17 cellular contexts compared by ENCODE assay signal in the genomic region with DNA sequence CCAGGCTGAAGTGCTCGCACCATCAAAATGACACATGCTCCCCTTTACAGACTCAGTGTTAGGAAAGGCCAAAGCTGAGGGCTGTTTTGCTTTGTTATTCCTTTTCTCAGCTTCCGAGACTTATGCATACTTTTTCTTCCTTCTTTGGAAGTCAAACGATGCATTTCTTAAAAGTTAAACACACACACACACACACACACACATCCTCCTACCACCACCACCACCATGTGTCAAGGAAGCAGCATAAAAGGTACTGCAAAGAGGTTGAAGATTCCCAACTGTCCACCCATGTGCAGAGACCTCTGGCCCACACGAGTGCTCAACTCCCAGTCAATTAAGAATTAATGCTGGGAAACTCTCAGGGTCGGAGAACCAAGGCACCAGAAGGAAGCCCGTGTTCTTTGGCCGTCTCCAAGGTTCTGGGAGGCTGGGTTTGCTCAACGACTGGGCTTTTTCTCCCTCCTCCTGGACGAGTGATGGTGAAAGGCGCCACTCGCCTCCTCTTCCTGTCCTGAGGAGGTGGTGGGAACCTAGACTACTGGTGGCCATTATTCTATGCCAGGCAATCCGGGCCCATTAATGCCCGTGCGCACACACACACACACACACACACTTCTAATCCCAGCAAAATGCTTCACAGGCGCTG. TPM values are rescaled to one million over a fixed set of nuclear protein-coding genes. Genes with fewer than 3 reads are reported as not detected.
A peak's percentile ranks its signal among the peaks of the same experiment; 100 is the strongest.
DNase-seq lines count a peak whose midpoint lies in the region; ATAC-seq, FAIRE-seq and TF ChIP-seq lines count a peak whose summit lies in the region.
"Had no signal": no experiment of that assay in that cellular context is flagged by ENCODE, and none has a peak within 500 bp of the region (broad histone marks: within the 10 kb centered on the region; RNA-seq: fewer than 3 reads in every experiment).

No MANE protein-coding gene starts in this region.

- in situ Hi-C loops in transverse colon (cut with MboI; ENCODE audit: low pct_ligation_motif_present in 1 of 4, low pct_unique_long_range_greater_than_20kb in 1 of 4, low sequenced_read_pairs in 3 of 4) = no loop called here

- ATAC-seq in gastroesophageal sphincter = peak; percentile 44
- ATAC-seq: CD8-positive, alpha-beta T cell; naive thymus-derived CD8-positive, alpha-beta T cell had no signal

- TF ChIP-seq CTCF in astrocyte (IDR thresholded peaks at IDR 0.05; ENCODE audit: insufficient read depth, low read depth, low read length) (no peak), gastroesophageal sphincter (IDR thresholded peaks at IDR 0.05) (no peak), neural progenitor cell (IDR thresholded peaks at IDR 0.05) (no peak), transverse colon (IDR thresholded peaks at IDR 0.05) (no peak), BE2C (IDR thresholded peaks at IDR 0.05; ENCODE audit: low read depth, low read length) (no peak)

- no peak for FAIRE-seq in astrocyte (lab: Jason Lieb, UNC)
- FAIRE-seq: keratinocyte had no signal

- peaks cover 23% of the 10 kb centered on the region for H3K36me3 Mint-ChIP-seq in astrocyte (ENCODE audit: low read depth, unreplicated experiment)
- peaks cover 29% of the 10 kb centered on the region for H3K36me3 Mint-ChIP-seq in neural progenitor cell
- H3K36me3 Mint-ChIP-seq: activated naive CD4-positive, alpha-beta T cell treated with anti-CD3 and anti-CD28 coated beads, Interleukin-2, amount 50 U/mL, for 24 hours; CD8-positive, alpha-beta T cell; naive thymus-derived CD8-positive, alpha-beta T cell had no signal

- H3K36me3 ChIP-seq in astrocyte (ENCODE audit: insufficient read depth, low read length) (peaks cover 8% of the 10 kb centered on the region), gastroesophageal sphincter (no peaks in the 10 kb centered on the region), neural progenitor cell (no peaks in the 10 kb centered on the region), transverse colon (no peaks in the 10 kb centered on the region), BE2C (no peaks in the 10 kb centered on the region)
- H3K36me3 ChIP-seq: brain microvascular endothelial cell had no signal

- H4K20me1 ChIP-seq in astrocyte (ENCODE audit: insufficient read depth, low read length) = peaks cover 97% of the 10 kb centered on the region
- H4K20me1 ChIP-seq in neural progenitor cell (ENCODE audit: low read depth) = peaks cover 91% of the 10 kb centered on the region

- peaks cover 99% of the 10 kb centered on the region for H3K79me2 ChIP-seq in astrocyte (ENCODE audit: insufficient read depth, low read length)
- H3K79me2 ChIP-seq in neural progenitor cell (ENCODE audit: low read depth) = peaks cover 100% of the 10 kb centered on the region

- intact Hi-C loops in transverse colon (cut with DNase I; ENCODE audit: low total_unique reads) = no loop called here

- H3K9me3 Mint-ChIP-seq in astrocyte (ENCODE audit: unreplicated experiment) (no peaks in the 10 kb centered on the region), neural progenitor cell (no peaks in the 10 kb centered on the region)
- H3K9me3 Mint-ChIP-seq: activated naive CD4-positive, alpha-beta T cell treated with anti-CD3 and anti-CD28 coated beads, Interleukin-2, amount 50 U/mL, for 24 hours; CD8-positive, alpha-beta T cell; dendritic cell treated with granulocyte-macrophage colony-stimulating factor and Interleukin-4, amounts not matched to agents 40 ng/mL and 50 ng/mL, for 4 days; naive thymus-derived CD8-positive, alpha-beta T cell had no signal

- no peaks in the 10 kb centered on the region for H3K9me3 ChIP-seq in astrocyte (ENCODE audit: insufficient read depth, low read depth, low read length)
- H3K9me3 ChIP-seq in gastroesophageal sphincter = no peaks in the 10 kb centered on the region
- no peaks in the 10 kb centered on the region for H3K9me3 ChIP-seq in neural progenitor cell (ENCODE audit: low read depth)
- H3K9me3 ChIP-seq in transverse colon = no peaks in the 10 kb centered on the region
- no peaks in the 10 kb centered on the region for H3K9me3 ChIP-seq in BE2C

- H3K4me3 Mint-ChIP-seq in astrocyte (ENCODE audit: unreplicated experiment) (no peak overlapping the region), neural progenitor cell (no peak overlapping the region)
- H3K4me3 Mint-ChIP-seq: activated naive CD4-positive, alpha-beta T cell treated with anti-CD3 and anti-CD28 coated beads, Interleukin-2, amount 50 U/mL, for 24 hours; CD8-positive, alpha-beta T cell; dendritic cell treated with granulocyte-macrophage colony-stimulating factor and Interleukin-4, amounts not matched to agents 40 ng/mL and 50 ng/mL, for 4 days had no signal

- no peaks in the 10 kb centered on the region for H3K27me3 Mint-ChIP-seq in astrocyte (ENCODE audit: low read depth, unreplicated experiment)
- H3K27me3 Mint-ChIP-seq in neural progenitor cell (ENCODE audit: insufficient read depth, low read depth) = peaks cover 2% of the 10 kb centered on the region

- no peak for TF ChIP-seq EP300 in gastroesophageal sphincter (IDR thresholded peaks at IDR 0.05)
- TF ChIP-seq EP300 in transverse colon (IDR thresholded peaks at IDR 0.05; ENCODE audit: low read depth) = no peak

- H3K27ac Mint-ChIP-seq in astrocyte (ENCODE audit: unreplicated experiment) (peak overlapping the region; percentile 48), neural progenitor cell (peak overlapping the region; percentile 62)
- H3K27ac Mint-ChIP-seq: activated naive CD4-positive, alpha-beta T cell treated with anti-CD3 and anti-CD28 coated beads, Interleukin-2, amount 50 U/mL, for 24 hours; CD8-positive, alpha-beta T cell; dendritic cell treated with granulocyte-macrophage colony-stimulating factor and Interleukin-4, amounts not matched to agents 40 ng/mL and 50 ng/mL, for 4 days had no signal

- peaks cover 61% of the 10 kb centered on the region for H3K4me1 ChIP-seq in astrocyte (ENCODE audit: insufficient read depth, low read length)
- H3K4me1 ChIP-seq in gastroesophageal sphincter = peaks cover 0 to 94% (median 0%) of the 10 kb centered on the region in 3 donors
- peaks cover 49% of the 10 kb centered on the region for H3K4me1 ChIP-seq in neural progenitor cell
- peaks cover 0 to 3% (median 2%) of the 10 kb centered on the region in 4 donors for H3K4me1 ChIP-seq in transverse colon
- no peaks in the 10 kb centered on the region for H3K4me1 ChIP-seq in BE2C

- H3K4me3 ChIP-seq in astrocyte (ENCODE audit: insufficient read depth, low read depth, low read length) (no peak overlapping the region), gastroesophageal sphincter (peak overlapping the region in 1 of 2 donors; percentile 10), neural progenitor cell (no peak overlapping the region), transverse colon (no peak overlapping the region), BE2C (ENCODE audit: low read depth, low read length) (no peak overlapping the region)

- H3K27me3 ChIP-seq in astrocyte (ENCODE audit: insufficient read depth, low read length) (no peaks in the 10 kb centered on the region), gastroesophageal sphincter (no peaks in the 10 kb centered on the region), neural progenitor cell (no peaks in the 10 kb centered on the region), transverse colon (no peaks in the 10 kb centered on the region), BE2C (peaks cover 8% of the 10 kb centered on the region)
- H3K27me3 ChIP-seq: brain microvascular endothelial cell had no signal

- WGBS in gastroesophageal sphincter (ENCODE audit: low coverage in 1 of 2), 2 donors = 45 to 53% methylated on average over 8 to 9 of the region's 15 CpGs
- WGBS in transverse colon (ENCODE audit: low coverage in 1 of 2), 2 donors = 64 to 72% methylated on average over 3 to 15 of the region's 15 CpGs

- H3K4me2 ChIP-seq in astrocyte (ENCODE audit: low read length) (peak overlapping the region; percentile 81), neural progenitor cell (peak overlapping the region; percentile 47)

- no peak overlapping the region for H2AFZ ChIP-seq in astrocyte (ENCODE audit: low read depth, low read length)
- no peak overlapping the region for H2AFZ ChIP-seq in neural progenitor cell (replicated peaks)

- TF ChIP-seq POLR2A in gastroesophageal sphincter (IDR thresholded peaks at IDR 0.05) (no peak), transverse colon (IDR thresholded peaks at IDR 0.05) (no peak)

- H3K9ac ChIP-seq in astrocyte (ENCODE audit: low read length) (peak overlapping the region; percentile 45), neural progenitor cell (no peak overlapping the region)

- H3K4me1 Mint-ChIP-seq in astrocyte (ENCODE audit: low read depth, unreplicated experiment) = peaks cover 50% of the 10 kb centered on the region
- peaks cover 76% of the 10 kb centered on the region for H3K4me1 Mint-ChIP-seq in neural progenitor cell
- H3K4me1 Mint-ChIP-seq: activated naive CD4-positive, alpha-beta T cell treated with anti-CD3 and anti-CD28 coated beads, Interleukin-2, amount 50 U/mL, for 24 hours had no signal

- DNase-seq in astrocyte (ENCODE audit: low read depth) (peak; percentile 56), neural progenitor cell (ENCODE audit: low spot score) (no peak), transverse colon (no peak), BE2C (no peak), AML-193 (lab: John Stamatoyannopoulos, UW) (no peak)
- no peak for DNase-seq in stimulated activated CD4-positive, alpha-beta T cell treated with anti-CD3 and anti-CD28 coated beads, Interleukin-12 subunit alpha, Interleukin-12 subunit beta, amount 100 ng/mL, for 4 hours
- DNase-seq: activated CD4-positive, alpha-beta T cell treated with anti-CD3 and anti-CD28 coated beads for 1 hour; activated T-cell treated with anti-CD3 and anti-CD28 coated beads, Interleukin-2, amount 50 U/mL, for 48 hours; brain microvascular endothelial cell; CD8-positive, alpha-beta T cell; naive thymus-derived CD8-positive, alpha-beta T cell; NCI-H526 had no signal

- peak overlapping the region; percentile 53 for H3K27ac ChIP-seq in astrocyte (ENCODE audit: low read depth, low read length)
- H3K27ac ChIP-seq in gastroesophageal sphincter = peak overlapping the region; percentile 62 to 97 (median 90)
- no peak overlapping the region for H3K27ac ChIP-seq in neural progenitor cell
- peak overlapping the region; percentile 31 to 77 (median 64) for H3K27ac ChIP-seq in transverse colon
- H3K27ac ChIP-seq: brain microvascular endothelial cell, HL-60 had no signal

- peaks cover 33% of the 10 kb centered on the region for H3F3A ChIP-seq in neural progenitor cell (ENCODE audit: low read depth)

RNA-seq across cellular contexts. Expression of a gene that starts 15.2 kb away (rescaled TPM):
- 98.6 and 110 TPM in 2 replicates for total RNA-seq in astrocyte
- total RNA-seq in gastroesophageal sphincter = 10 to 100 TPM; 13.4 to 52.8 (median 28.5) TPM
- 13.3 and 27.2 TPM in 2 replicates for total RNA-seq in neural progenitor cell (ENCODE audit: low replicate concordance)
- 1 to 10 TPM; 1.1 to 4.2 (median 3.0) TPM for total RNA-seq in transverse colon
- polyA plus RNA-seq in BE2C (2012; ENCODE audit: insufficient read depth, insufficient read length, low read depth) = 0.46 TPM
